ENCODE assay signal across 20 cellular contexts in genomic region chr5:64921386-64921785, GRCh38.
DNase-seq lines count a peak whose midpoint lies in the region; ATAC-seq, FAIRE-seq and TF ChIP-seq lines count a peak whose summit lies in the region.
"Had no signal": no experiment of that assay in that cellular context is flagged by ENCODE, and none has a peak within 500 bp of the region (broad histone marks: within the 10 kb centered on the region; RNA-seq: fewer than 3 reads in every experiment).

No MANE protein-coding gene starts in this region.

- H3K4me1 Mint-ChIP-seq in GM23338: peaks cover 9% of the 10 kb centered on the region; the same call in 2 of the 3 replicates
- H3K4me1 Mint-ChIP-seq in activated CD4-positive, alpha-beta T cell treated with anti-CD3 and anti-CD28 coated beads, Interleukin-2, amount 10 ng/mL, durations not matched to agents 24 days and 14 days: no peaks in the 10 kb centered on the region
- H3K4me1 Mint-ChIP-seq: B cell had no signal

- H3F3A ChIP-seq in GM23338 (replicated peaks; ENCODE audit: low read depth): no peaks in the 10 kb centered on the region

- no TSS peak for BruUV-seq in GM12878 (replicated peaks; lab: Mats Ljungman, UMichigan)

- SMC1A ChIA-PET in GM12878 (lab: Charles Lee; ENCODE audit: uncharacterized antibody, unreplicated experiment): interaction anchor here (1.7 kb wide), 1 partner anchor 13 kb away, joined by 3 read pairs; no protein-coding TSS in a partner anchor

- POLR2A ChIA-PET in GM12878 (lab: Charles Lee): no interaction called here

- no peak for TF ChIP-seq POLR2A in GM12891 (IDR thresholded peaks at IDR 0.05; ENCODE audit: low read depth, low read length)
- no peak for TF ChIP-seq POLR2A in GM12878 (IDR thresholded peaks at IDR 0.05; ENCODE audit: low read depth, low read length)

- no peak for DNase-seq in GM12891 (ENCODE audit: insufficient read length, low spot score)
- DNase-seq in GM23338 (ENCODE audit: low spot score): no peak
- no peak for DNase-seq in GM12878 (ENCODE audit: low read depth, low spot score)
- DNase-seq in NCI-H2029 (lab: John Stamatoyannopoulos, UW): no peak
- DNase-seq in activated CD4-positive, alpha-beta T cell treated with anti-CD3 and anti-CD28 coated beads, Interleukin-2, amount 10 ng/mL, durations not matched to agents 24 days and 14 days: no peak
- no peak for DNase-seq in SKM-1 (lab: John Stamatoyannopoulos, UW; ENCODE audit: unreplicated experiment)
- DNase-seq: AML-193; Caco-2; Calu3; CD4-positive, alpha-beta T cell; CD8-positive, alpha-beta T cell; DMS79 treated with DMSO at 0.1 percent for 48 hours; GF-D8 had no signal

- 92% methylated on average over 2 of the region's 2 CpGs for WGBS in GM12878 (ENCODE audit: insufficient coverage, insufficient replicate concordance, low lambda C conversion rate, missing lambda C conversion rate)

- H3K9me3 Mint-ChIP-seq in GM23338: peaks cover 21% of the 10 kb centered on the region
- peaks cover 25% of the 10 kb centered on the region for H3K9me3 Mint-ChIP-seq in activated CD4-positive, alpha-beta T cell treated with anti-CD3 and anti-CD28 coated beads, Interleukin-2, amount 10 ng/mL, durations not matched to agents 24 days and 14 days

- CTCF ChIA-PET in GM12878 (lab: Yijun Ruan, JAX): interaction anchor here (0.6 kb wide), 1 partner anchor 224 kb away, joined by 3 read pairs; no protein-coding TSS in a partner anchor

- H3K4me1 ChIP-seq in GM23338 (ENCODE audit: insufficient read depth) (no peaks in the 10 kb centered on the region), GM12878 (ENCODE audit: control insufficient read depth, insufficient read depth, low read length) (no peaks in the 10 kb centered on the region)
- H3K4me1 ChIP-seq: A549, Caco-2 had no signal

- H3K27ac ChIP-seq in GM23338 (ENCODE audit: low read depth): no peak overlapping the region
- H3K27ac ChIP-seq in GM12878 (ENCODE audit: control insufficient read depth, insufficient read depth): no peak overlapping the region
- H3K27ac ChIP-seq: 22Rv1; A549; BLaER1 treated with 17β-estradiol and CSF1 and Interleukin-3, amounts not matched to agents 10 nM and 100 nM; C4-2B had no signal

- intact Hi-C loops in GM12878 (cut with micrococcal nuclease; ENCODE audit: unreplicated experiment): no loop called here
- intact Hi-C loops in activated CD4-positive, alpha-beta T cell treated with anti-CD3 and anti-CD28 coated beads, Interleukin-2, amount 10 ng/mL, durations not matched to agents 24 days and 14 days (cut with micrococcal nuclease): no loop called here

- no peak for TF ChIP-seq RAD21 in GM12878 (IDR thresholded peaks at IDR 0.05; ENCODE audit: insufficient read depth, low read depth, low read length)

- RAD21 ChIA-PET in GM12878 (lab: Charles Lee; ENCODE audit: unreplicated experiment): no interaction called here

- H3K27me3 ChIP-seq in GM23338 (ENCODE audit: insufficient read depth): no peaks in the 10 kb centered on the region
- H3K27me3 ChIP-seq in GM12878 (replicated peaks in 1 of 2; ENCODE audit: control insufficient read depth in 2 of 2, insufficient read depth in 2 of 2, low read length in 1 of 2): no peaks in the 10 kb centered on the region
- H3K27me3 ChIP-seq: BLaER1 treated with 17β-estradiol and CSF1 and Interleukin-3, amounts not matched to agents 10 nM and 100 nM had no signal

- no peak overlapping the region for H3K4me3 ChIP-seq in GM23338
- H3K4me3 ChIP-seq in GM12878: no peak overlapping the region
- H3K4me3 ChIP-seq: A549; BLaER1 treated with 17β-estradiol and CSF1 and Interleukin-3, amounts not matched to agents 10 nM and 100 nM had no signal

- H3K9ac ChIP-seq in GM12878 (ENCODE audit: control insufficient read depth, insufficient read depth, low read length): no peak overlapping the region
- H3K9ac ChIP-seq: BLaER1 treated with 17β-estradiol and CSF1 and Interleukin-3, amounts not matched to agents 10 nM and 100 nM had no signal

- no peaks in the 10 kb centered on the region for H4K20me1 ChIP-seq in GM23338 (replicated peaks; ENCODE audit: insufficient read depth)
- no peaks in the 10 kb centered on the region for H4K20me1 ChIP-seq in GM12878 (ENCODE audit: control insufficient read depth, insufficient read depth)
- H4K20me1 ChIP-seq: BLaER1 treated with 17β-estradiol and CSF1 and Interleukin-3, amounts not matched to agents 10 nM and 100 nM had no signal

- H3K36me3 Mint-ChIP-seq in GM23338 (ENCODE audit: low read depth): peaks cover 40% of the 10 kb centered on the region
- peaks cover 20% of the 10 kb centered on the region for H3K36me3 Mint-ChIP-seq in activated CD4-positive, alpha-beta T cell treated with anti-CD3 and anti-CD28 coated beads, Interleukin-2, amount 10 ng/mL, durations not matched to agents 24 days and 14 days (ENCODE audit: low read depth)

- no peaks in the 10 kb centered on the region for H3K27me3 Mint-ChIP-seq in GM23338 (ENCODE audit: insufficient read depth, low read depth, poor library complexity)
- H3K27me3 Mint-ChIP-seq in activated CD4-positive, alpha-beta T cell treated with anti-CD3 and anti-CD28 coated beads, Interleukin-2, amount 10 ng/mL, durations not matched to agents 24 days and 14 days: no peaks in the 10 kb centered on the region
- H3K27me3 Mint-ChIP-seq: B cell; CD4-positive, alpha-beta T cell had no signal

- FAIRE-seq in GM12891 (lab: Jason Lieb, UNC) (peak; percentile 5), GM12878 (lab: Jason Lieb, UNC) (no peak)
- FAIRE-seq: A549, D721Med, G401.6 had no signal

- no peaks in the 10 kb centered on the region for H3K36me3 ChIP-seq in GM23338 (ENCODE audit: insufficient read depth)
- H3K36me3 ChIP-seq in GM12878 (ENCODE audit: control insufficient read depth in 2 of 2, insufficient read depth in 2 of 2, low read length in 1 of 2): no peaks in the 10 kb centered on the region

- H2AFZ ChIP-seq in GM23338 (no peak overlapping the region), GM12878 (ENCODE audit: control insufficient read depth, low read depth, low read length) (no peak overlapping the region)

- H3K9me3 ChIP-seq in GM12878 (replicated peaks; ENCODE audit: control insufficient read depth, insufficient read depth, low read length): peaks cover 5% of the 10 kb centered on the region
- H3K9me3 ChIP-seq: Caco-2 had no signal

- no peak for TF ChIP-seq EP300 in GM12878 (IDR thresholded peaks at IDR 0.05; ENCODE audit: borderline replicate concordance in 1 of 2, control insufficient read depth in 1 of 2, low read depth in 2 of 2, low read length in 2 of 2)

- no peak overlapping the region for H3K4me3 Mint-ChIP-seq in GM23338
- no peak overlapping the region for H3K4me3 Mint-ChIP-seq in activated CD4-positive, alpha-beta T cell treated with anti-CD3 and anti-CD28 coated beads, Interleukin-2, amount 10 ng/mL, durations not matched to agents 24 days and 14 days
- H3K4me3 Mint-ChIP-seq: B cell; CD4-positive, alpha-beta T cell; CD8-positive, alpha-beta T cell had no signal

- H3K27ac Mint-ChIP-seq in GM23338: 0 out of 2 replicates have a peak overlapping the region, but pooled peaks have one; percentile 15
- no peak overlapping the region for H3K27ac Mint-ChIP-seq in activated CD4-positive, alpha-beta T cell treated with anti-CD3 and anti-CD28 coated beads, Interleukin-2, amount 10 ng/mL, durations not matched to agents 24 days and 14 days
- H3K27ac Mint-ChIP-seq: B cell; CD4-positive, alpha-beta T cell; CD8-positive, alpha-beta T cell had no signal

- TF ChIP-seq CTCF in GM23338 (conservative IDR thresholded peaks at IDR 0.05; ENCODE audit: low read depth in 2 of 2) (no peak), GM12878 (IDR thresholded peaks at IDR 0.05 in 2 of 3, conservative IDR thresholded peaks at IDR 0.05 in 1 of 3; ENCODE audit: control insufficient read depth in 2 of 3, extremely low read depth in 1 of 3, insufficient read depth in 1 of 3, low read depth in 3 of 3, low read length in 3 of 3) (no peak)

- H3K9me2 ChIP-seq in GM23338 (ENCODE audit: insufficient read depth): no peaks in the 10 kb centered on the region

- H3K4me2 ChIP-seq in GM23338: no peak overlapping the region
- H3K4me2 ChIP-seq in GM12878 (ENCODE audit: control insufficient read depth, insufficient read depth): no peak overlapping the region
- H3K4me2 ChIP-seq: A549; BLaER1 treated with 17β-estradiol and CSF1 and Interleukin-3, amounts not matched to agents 10 nM and 100 nM had no signal

- in situ Hi-C loops in GM12878 (cut with MboI): no loop called here

- H3K79me2 ChIP-seq in GM23338 (replicated peaks; ENCODE audit: insufficient read depth) (no peaks in the 10 kb centered on the region), GM12878 (ENCODE audit: control insufficient read depth, insufficient read depth, low read length) (no peaks in the 10 kb centered on the region)

- ATAC-seq in GM23338 (no peak), GM12878 (no peak)
- ATAC-seq: A549; CD8-positive, alpha-beta T cell had no signal

TF ChIP-seq in GM12891, 5 proteins besides CTCF, POLR2A, EP300 and RAD21:
- TF ChIP-seq SPI1 (IDR thresholded peaks at IDR 0.05; ENCODE audit: low read depth, low read length) (no peak), PAX5 (IDR thresholded peaks at IDR 0.05; ENCODE audit: insufficient read depth, low read length, severe bottlenecking) (no peak), TAF1 (IDR thresholded peaks at IDR 0.05; ENCODE audit: low read depth, low read length) (no peak), POLR2AphosphoS5 (IDR thresholded peaks at IDR 0.05; ENCODE audit: low read depth, low read length) (no peak), POU2F2 (IDR thresholded peaks at IDR 0.05; ENCODE audit: low read depth, low read length) (no peak)

TF ChIP-seq in GM23338, 12 proteins besides CTCF, POLR2A, EP300 and RAD21 (continues in another document):
- TF ChIP-seq ZNF114 (CRISPR knock-in tag; IDR thresholded peaks at IDR 0.05) (no peak), JUNB (IDR thresholded peaks at IDR 0.05; ENCODE audit: unreplicated experiment) (no peak), EZH2 (IDR thresholded peaks at IDR 0.05; ENCODE audit: low read depth, unreplicated experiment) (no peak), STAT1 (IDR thresholded peaks at IDR 0.05; ENCODE audit: unreplicated experiment) (no peak), NANOG (IDR thresholded peaks at IDR 0.05; ENCODE audit: borderline replicate concordance) (no peak)

TF ChIP-seq in GM12878, 131 proteins besides CTCF, POLR2A, EP300 and RAD21 (continues in another document):
- TF ChIP-seq CBX5 (IDR thresholded peaks at IDR 0.05; ENCODE audit: low read depth) (0 out of 2 replicates have a peak, but pooled peaks have one; percentile 27), TAF1 (IDR thresholded peaks at IDR 0.05; ENCODE audit: borderline replicate concordance, low read depth, low read length) (no peak)
- TF ChIP-seq, protein P1, sequence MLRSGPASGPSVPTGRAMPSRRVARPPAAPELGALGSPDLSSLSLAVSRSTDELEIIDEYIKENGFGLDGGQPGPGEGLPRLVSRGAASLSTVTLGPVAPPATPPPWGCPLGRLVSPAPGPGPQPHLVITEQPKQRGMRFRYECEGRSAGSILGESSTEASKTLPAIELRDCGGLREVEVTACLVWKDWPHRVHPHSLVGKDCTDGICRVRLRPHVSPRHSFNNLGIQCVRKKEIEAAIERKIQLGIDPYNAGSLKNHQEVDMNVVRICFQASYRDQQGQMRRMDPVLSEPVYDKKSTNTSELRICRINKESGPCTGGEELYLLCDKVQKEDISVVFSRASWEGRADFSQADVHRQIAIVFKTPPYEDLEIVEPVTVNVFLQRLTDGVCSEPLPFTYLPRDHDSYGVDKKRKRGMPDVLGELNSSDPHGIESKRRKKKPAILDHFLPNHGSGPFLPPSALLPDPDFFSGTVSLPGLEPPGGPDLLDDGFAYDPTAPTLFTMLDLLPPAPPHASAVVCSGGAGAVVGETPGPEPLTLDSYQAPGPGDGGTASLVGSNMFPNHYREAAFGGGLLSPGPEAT (IDR thresholded peaks at IDR 0.05; ENCODE audit: low read depth): no peak
